9 cellular contexts compared by ENCODE assay signal in genomic region chr7:39414669-39415035, GRCh38.
A peak's percentile ranks its signal among the peaks of the same experiment; 100 is the strongest.
DNase-seq lines count a peak whose midpoint lies in the region; ATAC-seq, FAIRE-seq and TF ChIP-seq lines count a peak whose summit lies in the region.
"Had no signal": no experiment of that assay in that cellular context is flagged by ENCODE, and none has a peak within 500 bp of the region (broad histone marks: within the 10 kb centered on the region; RNA-seq: fewer than 3 reads in every experiment).

No MANE protein-coding gene starts in this region.

- H3K4me1 Mint-ChIP-seq in activated CD4-positive, alpha-beta T cell treated with anti-CD3 and anti-CD28 coated beads, Interleukin-2, amount 10 ng/mL, durations not matched to agents 7 days and 5 days, result peaks cover 13% of the 10 kb centered on the region

- H3K4me1 ChIP-seq in ascending aorta (no peaks in the 10 kb centered on the region), HepG2 (ENCODE audit: insufficient read depth, low read length) (peaks cover 12% of the 10 kb centered on the region), thyroid gland (no peaks in the 10 kb centered on the region)

- WGBS in HepG2 (ENCODE audit: low lambda C conversion rate), result 26% methylated on average over 3 of the region's 8 CpGs
- WGBS in thyroid gland, 2 donors, result 10 to 27% methylated on average over 3 to 8 of the region's 8 CpGs

- TF ChIP-seq RAD21 in HepG2 (CRISPR knock-in tag; IDR thresholded peaks at IDR 0.05), result no peak

- intact Hi-C loops in ascending aorta (cut with DNase I), result no loop called here
- intact Hi-C loops in HepG2 (cut with micrococcal nuclease; ENCODE audit: unreplicated experiment), result no loop called here
- intact Hi-C loops in thyroid gland (cut with DNase I), result no loop called here

- H3K4me2 ChIP-seq in HepG2 (ENCODE audit: low read depth, low read length), result peak overlapping the region; percentile 82

- H3K9me3 Mint-ChIP-seq in activated CD4-positive, alpha-beta T cell treated with anti-CD3 and anti-CD28 coated beads, Interleukin-2, amount 10 ng/mL, durations not matched to agents 7 days and 5 days, result no peaks in the 10 kb centered on the region

- no peak for TF ChIP-seq CTCF in ascending aorta (IDR thresholded peaks at IDR 0.05)
- no peak for TF ChIP-seq CTCF in HepG2 (CRISPR knock-in tag; IDR thresholded peaks at IDR 0.05)
- TF ChIP-seq CTCF in thyroid gland (IDR thresholded peaks at IDR 0.05), result no peak

- FAIRE-seq in HepG2 (lab: Jason Lieb, UNC), result no peak

- H3K27ac ChIP-seq in ascending aorta (peak overlapping the region; percentile 27 to 28), HepG2 (ENCODE audit: extremely low read length, insufficient read depth, low read length) (no peak overlapping the region), thyroid gland (no peak overlapping the region)
- H3K27ac ChIP-seq: neutrophil had no signal

- no peak overlapping the region for H3K9ac ChIP-seq in HepG2 (ENCODE audit: insufficient read depth, low read depth, low read length)

- H3K27me3 ChIP-seq in ascending aorta, result no peaks in the 10 kb centered on the region
- H3K27me3 ChIP-seq in HepG2 (ENCODE audit: control insufficient read depth in 1 of 2, insufficient read depth in 2 of 2, low read length in 2 of 2), result peaks cover 0 to 21% of the 10 kb centered on the region in 2 experiments; a peak in 3 of 5 replicates
- H3K27me3 ChIP-seq in thyroid gland, result no peaks in the 10 kb centered on the region

- H2AFZ ChIP-seq in HepG2 (ENCODE audit: low read length), result no peak overlapping the region

- TF ChIP-seq POLR2A in HepG2 (IDR thresholded peaks at IDR 0.05; ENCODE audit: insufficient read depth in 1 of 2, low read depth in 2 of 2, low read length in 2 of 2) (no peak), thyroid gland (IDR thresholded peaks at IDR 0.05) (no peak)

- no TSS peak for BruUV-seq in HepG2 (replicated peaks; lab: Mats Ljungman, UMichigan)

- H3K9me3 ChIP-seq in ascending aorta (no peaks in the 10 kb centered on the region), HepG2 (ENCODE audit: low read length) (no peaks in the 10 kb centered on the region), thyroid gland (no peaks in the 10 kb centered on the region)
- H3K9me3 ChIP-seq: neutrophil had no signal

- H3K27ac Mint-ChIP-seq in activated CD4-positive, alpha-beta T cell treated with anti-CD3 and anti-CD28 coated beads, Interleukin-2, amount 10 ng/mL, durations not matched to agents 7 days and 5 days, result no peak overlapping the region

- CTCF ChIA-PET in activated CD4-positive, alpha-beta T cell treated with anti-CD3 and anti-CD28 coated beads, Interleukin-2, amount 10 ng/mL, durations not matched to agents 7 days and 5 days (lab: Charles Lee), result no interaction called here
- CTCF ChIA-PET in HepG2 (lab: Yijun Ruan, JAX; ENCODE audit: low intra/inter-chr PET ratio, low total read pairs), result no interaction called here

- no peak for DNase-seq in activated CD4-positive, alpha-beta T cell treated with anti-CD3 and anti-CD28 coated beads, Interleukin-2, amount 10 ng/mL, durations not matched to agents 7 days and 5 days
- DNase-seq in activated CD4-positive, alpha-beta T cell treated with anti-CD3 and anti-CD28 coated beads for 1 hour, result no peak
- no peak for DNase-seq in ascending aorta (ENCODE audit: low spot score in 2 of 2)
- DNase-seq in HepG2 (ENCODE audit: low spot score), result no peak
- DNase-seq in thyroid gland, result no peak
- DNase-seq in OCI-M2 (lab: John Stamatoyannopoulos, UW; ENCODE audit: unreplicated experiment), result no peak
- DNase-seq in stimulated activated CD4-positive, alpha-beta T cell treated with anti-CD3 and anti-CD28 coated beads, Interleukin-12 subunit alpha, Interleukin-12 subunit beta, amount 100 ng/mL, for 4 hours, result no peak
- DNase-seq in DMS153 (lab: John Stamatoyannopoulos, UW), result no peak

- POLR2A ChIA-PET in activated CD4-positive, alpha-beta T cell treated with anti-CD3 and anti-CD28 coated beads, Interleukin-2, amount 10 ng/mL, durations not matched to agents 7 days and 5 days (lab: Charles Lee), result no interaction called here
- POLR2A ChIA-PET in HepG2 (lab: Yijun Ruan, JAX), result no interaction called here

- H3K36me3 Mint-ChIP-seq in activated CD4-positive, alpha-beta T cell treated with anti-CD3 and anti-CD28 coated beads, Interleukin-2, amount 10 ng/mL, durations not matched to agents 7 days and 5 days (ENCODE audit: low read depth), result no peaks in the 10 kb centered on the region

- H3K4me3 ChIP-seq in ascending aorta (peak overlapping the region; percentile 55 to 65), HepG2 (replicated peaks in 1 of 3; ENCODE audit: insufficient read depth in 1 of 3, low read depth in 2 of 3, low read length in 3 of 3) (peak overlapping the region; percentile 33 to 65 (median 35); a peak in 4 of 6 replicates), thyroid gland (replicated peaks in 1 of 3) (peak overlapping the region; percentile 19 to 53 (median 38))

- TF ChIP-seq EP300 in HepG2 (IDR thresholded peaks at IDR 0.05; ENCODE audit: low read depth in 2 of 2, low read length in 2 of 2) (no peak), HepG2 (CRISPR knock-in tag; IDR thresholded peaks at IDR 0.05; ENCODE audit: borderline replicate concordance) (no peak)

- H3K27me3 Mint-ChIP-seq in activated CD4-positive, alpha-beta T cell treated with anti-CD3 and anti-CD28 coated beads, Interleukin-2, amount 10 ng/mL, durations not matched to agents 7 days and 5 days, result peaks cover 43% of the 10 kb centered on the region

- in situ Hi-C loops in HepG2 (cut with HindIII; ENCODE audit: extremely low pct_ligation_motif_present, low pct_unique_long_range_greater_than_20kb), result no loop called here

- ATAC-seq in HepG2, result peak; percentile 61

- H3K4me3 Mint-ChIP-seq in activated CD4-positive, alpha-beta T cell treated with anti-CD3 and anti-CD28 coated beads, Interleukin-2, amount 10 ng/mL, durations not matched to agents 7 days and 5 days, result peak overlapping the region; percentile 59

- H4K20me1 ChIP-seq in HepG2 (ENCODE audit: insufficient read depth, low read length), result no peaks in the 10 kb centered on the region

- no peaks in the 10 kb centered on the region for H3K36me3 ChIP-seq in ascending aorta
- no peaks in the 10 kb centered on the region for H3K36me3 ChIP-seq in HepG2 (replicated peaks in 1 of 2; ENCODE audit: control insufficient read depth in 1 of 2, insufficient read depth in 2 of 2, low read length in 2 of 2)
- no peaks in the 10 kb centered on the region for H3K36me3 ChIP-seq in thyroid gland
- H3K36me3 ChIP-seq: neutrophil had no signal

- no peaks in the 10 kb centered on the region for H3K79me2 ChIP-seq in HepG2 (ENCODE audit: insufficient read depth, low read length)

TF ChIP-seq in HepG2, 621 proteins besides CTCF, POLR2A, EP300 and RAD21 (continues in another document):
- TF ChIP-seq PAWR (CRISPR knock-in tag; IDR thresholded peaks at IDR 0.05; ENCODE audit: borderline replicate concordance), result no peak
- TF ChIP-seq ZNF577 (CRISPR knock-in tag; IDR thresholded peaks at IDR 0.05; ENCODE audit: borderline replicate concordance, low read depth), result no peak
- no peak for TF ChIP-seq ZNF879 (CRISPR knock-in tag; IDR thresholded peaks at IDR 0.05)
- TF ChIP-seq, protein P1, sequence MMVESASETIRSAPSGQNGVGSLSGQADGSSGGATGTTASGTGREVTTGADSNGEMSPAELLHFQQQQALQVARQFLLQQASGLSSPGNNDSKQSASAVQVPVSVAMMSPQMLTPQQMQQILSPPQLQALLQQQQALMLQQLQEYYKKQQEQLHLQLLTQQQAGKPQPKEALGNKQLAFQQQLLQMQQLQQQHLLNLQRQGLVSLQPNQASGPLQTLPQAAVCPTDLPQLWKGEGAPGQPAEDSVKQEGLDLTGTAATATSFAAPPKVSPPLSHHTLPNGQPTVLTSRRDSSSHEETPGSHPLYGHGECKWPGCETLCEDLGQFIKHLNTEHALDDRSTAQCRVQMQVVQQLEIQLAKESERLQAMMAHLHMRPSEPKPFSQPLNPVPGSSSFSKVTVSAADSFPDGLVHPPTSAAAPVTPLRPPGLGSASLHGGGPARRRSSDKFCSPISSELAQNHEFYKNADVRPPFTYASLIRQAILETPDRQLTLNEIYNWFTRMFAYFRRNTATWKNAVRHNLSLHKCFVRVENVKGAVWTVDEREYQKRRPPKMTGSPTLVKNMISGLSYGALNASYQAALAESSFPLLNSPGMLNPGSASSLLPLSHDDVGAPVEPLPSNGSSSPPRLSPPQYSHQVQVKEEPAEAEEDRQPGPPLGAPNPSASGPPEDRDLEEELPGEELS (CRISPR knock-in tag; IDR thresholded peaks at IDR 0.05), result no peak
- TF ChIP-seq SMAD3 (CRISPR knock-in tag; IDR thresholded peaks at IDR 0.05), result no peak
- TF ChIP-seq, protein P2, sequence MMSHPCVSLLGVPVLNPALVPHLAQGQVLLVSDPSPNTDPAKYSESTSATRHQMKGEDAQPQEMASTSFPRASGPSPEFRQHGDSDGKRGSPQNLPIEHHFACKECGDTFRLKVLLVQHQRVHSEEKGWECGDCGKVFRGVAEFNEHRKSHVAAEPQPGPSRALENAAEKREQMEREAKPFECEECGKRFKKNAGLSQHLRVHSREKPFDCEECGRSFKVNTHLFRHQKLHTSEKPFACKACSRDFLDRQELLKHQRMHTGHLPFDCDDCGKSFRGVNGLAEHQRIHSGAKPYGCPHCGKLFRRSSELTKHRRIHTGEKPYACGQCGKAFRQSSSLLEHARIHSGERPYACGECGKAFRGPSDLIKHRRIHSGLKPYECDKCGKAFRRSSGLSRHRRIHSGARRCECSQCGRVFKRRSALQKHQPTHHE (CRISPR knock-in tag; IDR thresholded peaks at IDR 0.05; ENCODE audit: borderline replicate concordance), result no peak
- no peak for TF ChIP-seq DPF2 (CRISPR knock-in tag; IDR thresholded peaks at IDR 0.05; ENCODE audit: borderline replicate concordance, low read depth)
- no peak for TF ChIP-seq PHF5A (CRISPR knock-in tag; IDR thresholded peaks at IDR 0.05; ENCODE audit: low read depth, unreplicated experiment)
- no peak for TF ChIP-seq GFI1 (CRISPR knock-in tag; IDR thresholded peaks at IDR 0.05; ENCODE audit: borderline replicate concordance)
- no peak for TF ChIP-seq ARNT2 (CRISPR knock-in tag; IDR thresholded peaks at IDR 0.05; ENCODE audit: low read depth)
- no peak for TF ChIP-seq ZNF10 (CRISPR knock-in tag; IDR thresholded peaks at IDR 0.05; ENCODE audit: borderline replicate concordance, low read depth)
- no peak for TF ChIP-seq NFIC (IDR thresholded peaks at IDR 0.05; ENCODE audit: low read length)
- no peak for TF ChIP-seq ZNF256 (CRISPR knock-in tag; conservative IDR thresholded peaks at IDR 0.05)
- no peak for TF ChIP-seq ZNF782 (CRISPR knock-in tag; IDR thresholded peaks at IDR 0.05; ENCODE audit: borderline replicate concordance)
- TF ChIP-seq KLF6 (CRISPR knock-in tag; IDR thresholded peaks at IDR 0.05), result no peak
- TF ChIP-seq HIVEP1 (CRISPR knock-in tag; IDR thresholded peaks at IDR 0.05), result no peak

Comparison
In these comparisons a context has a peak if more than half of its experiments do, and no peak if none do; other contexts are left out.
1. H3K27ac ChIP-seq: peak in ascending aorta (2 of 2); none in HepG2 (single experiment) and thyroid gland (0 of 3).
2. Peak in every context shown above with its lines, with median percentiles within 50 percentile points of each other: H3K4me3 ChIP-seq.